In the genomic region with DNA sequence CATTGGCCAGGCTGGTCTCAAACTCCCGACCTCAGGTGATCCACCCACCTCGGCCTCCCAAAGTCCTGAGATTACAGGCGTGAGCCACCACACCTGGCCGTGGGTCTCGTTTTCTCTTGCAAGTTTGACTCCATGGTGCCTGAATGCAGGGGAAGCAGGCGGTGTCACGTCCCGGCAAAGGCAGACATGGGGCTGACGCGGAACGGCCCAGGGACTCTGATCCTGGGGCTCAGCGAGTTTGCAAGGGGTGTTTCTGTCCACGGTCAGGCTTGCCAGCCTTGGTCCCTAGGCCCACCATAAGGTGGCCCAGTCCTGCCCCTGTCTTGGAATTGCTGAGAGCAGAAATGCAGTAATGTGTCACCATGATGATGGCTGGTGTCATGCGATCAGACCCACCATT, we compare ENCODE assay signal across 5 cellular contexts. TPM values are rescaled to one million over a fixed set of nuclear protein-coding genes. Genes with fewer than 3 reads are reported as not detected.
DNase-seq lines count a peak whose midpoint lies in the region; TF ChIP-seq lines count a peak whose summit lies in the region.
"Not testable (repeated sequence)": the region's sequence is repeated elsewhere in the genome, so short reads cannot be mapped to it uniquely, and the experiment has no call there.

No MANE protein-coding gene starts in this region.

- H4K20me1 ChIP-seq in osteoblast (ENCODE audit: insufficient read depth, low read length) = not testable (repeated sequence)

- TF ChIP-seq CTCF in WERI-Rb-1 (IDR thresholded peaks at IDR 0.05; ENCODE audit: low read depth, low read length); brain (conservative IDR thresholded peaks at IDR 0.05); neural crest cell (conservative IDR thresholded peaks at IDR 0.05); osteoblast (IDR thresholded peaks at IDR 0.05; ENCODE audit: extremely low read depth, low read depth, low read length): not testable (repeated sequence)

- peak overlapping the region; percentile 24 for H3K4me3 ChIP-seq in WERI-Rb-1 (ENCODE audit: low read depth, low read length)
- H3K4me3 ChIP-seq in osteoblast (ENCODE audit: insufficient read depth, low read length) = not testable (repeated sequence)

- peak overlapping the region; percentile 36 for H3K27ac ChIP-seq in WERI-Rb-1
- H3K27ac ChIP-seq in osteoblast (ENCODE audit: low read depth, low read length) = not testable (repeated sequence)

- not testable (repeated sequence) for H3K79me2 ChIP-seq in osteoblast (ENCODE audit: insufficient read depth, low read length)

- peak; percentile 37 for DNase-seq in D341Med (ENCODE audit: low spot score)
- DNase-seq in WERI-Rb-1; neural crest cell (ENCODE audit: low read depth, low spot score): not testable (repeated sequence)
- DNase-seq in osteoblast (ENCODE audit: insufficient read length, low spot score, missing footprints) = peak; percentile 9

- H3K9me3 Mint-ChIP-seq in brain = peaks cover 0 to 15% (median 2%) of the 10 kb centered on the region in 5 experiments
- not testable (repeated sequence) for H3K9me3 Mint-ChIP-seq in neural crest cell

- not testable (repeated sequence) for H3K36me3 Mint-ChIP-seq in brain; neural crest cell (ENCODE audit: low read depth)

- H3K4me3 Mint-ChIP-seq in brain, neural crest cell: not testable (repeated sequence)

- H3K4me1 ChIP-seq in osteoblast (ENCODE audit: insufficient read depth, low read length) = not testable (repeated sequence)

- not testable (repeated sequence) for H3K4me2 ChIP-seq in osteoblast (ENCODE audit: insufficient read depth, low read length)

- H3K4me1 Mint-ChIP-seq in brain = peaks cover 31% of the 10 kb centered on the region
- H3K4me1 Mint-ChIP-seq in neural crest cell = not testable (repeated sequence)

- H3K27ac Mint-ChIP-seq in brain (peak overlapping the region; percentile 41 to 73 (median 67)), neural crest cell (ENCODE audit: unreplicated experiment) (peak overlapping the region; percentile 12)

- H3K9me3 ChIP-seq in WERI-Rb-1 (ENCODE audit: severe bottlenecking); osteoblast (ENCODE audit: low read depth, low read length): not testable (repeated sequence)

- not testable (repeated sequence) for H3K36me3 ChIP-seq in WERI-Rb-1; osteoblast (ENCODE audit: insufficient read depth, low read length)

- H3K27me3 Mint-ChIP-seq in brain; neural crest cell (ENCODE audit: low read depth): not testable (repeated sequence)

- H3K27me3 ChIP-seq in WERI-Rb-1 (ENCODE audit: insufficient read depth, low read depth, severe bottlenecking); osteoblast (ENCODE audit: insufficient read depth, low read length): not testable (repeated sequence)

- not testable (repeated sequence) for H2AFZ ChIP-seq in osteoblast (ENCODE audit: low read length)

RNA-seq across cellular contexts. Expression of a gene that starts 6.6 kb away (rescaled TPM):
- polyA plus RNA-seq in brain (ENCODE audit: insufficient read depth, low read depth, low replicate concordance) = 55.1 TPM
- total RNA-seq in neural crest cell = 32.5 and 40.0 TPM in 2 replicates
- 0.88 and 1.1 TPM in 2 replicates for total RNA-seq in osteoblast

Comparison
In these comparisons a context has a peak if more than half of its experiments do, and no peak if none do; other contexts are left out.
1. RNA of a gene that starts 6.6 kb away (total RNA-seq): 32.5 to 40.0 TPM in neural crest cell; 0.88 to 1.1 TPM in osteoblast; every median in the first group is over 10 times any median in the second.